17 cellular contexts compared by ENCODE assay signal in the genomic region with DNA sequence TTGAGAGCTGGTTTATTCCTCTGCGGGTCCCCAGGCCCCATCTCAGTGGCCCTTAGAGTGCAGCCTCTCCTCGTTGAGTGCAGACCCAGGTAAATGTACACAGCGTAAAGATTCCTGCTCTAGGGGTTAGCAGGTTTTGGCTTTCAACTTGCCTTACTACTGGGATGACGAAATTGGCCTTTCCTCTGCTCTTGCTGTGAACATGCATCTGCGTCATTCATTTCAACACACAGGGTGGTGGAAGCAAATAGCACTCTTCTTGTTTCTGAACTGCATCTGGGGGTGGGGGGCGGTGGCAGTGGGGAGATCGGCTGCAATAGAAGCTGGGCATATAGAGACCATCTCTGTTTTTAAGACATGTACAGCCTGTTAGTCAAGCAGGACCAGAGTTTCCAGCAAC.
"Had no signal": no experiment of that assay in that cellular context is flagged by ENCODE, and none has a peak within 500 bp of the region (broad histone marks: within the 10 kb centered on the region; RNA-seq: fewer than 3 reads in every experiment).

No MANE protein-coding gene starts in this region.

- H3K9me3 ChIP-seq: lower lobe of right lung, psoas muscle, spleen, stomach, testis, upper lobe of right lung had no signal

- H3K27me3 ChIP-seq: spleen, stomach, testis, upper lobe of right lung had no signal

- H3K4me1 ChIP-seq: lower lobe of right lung, psoas muscle, spleen, testis, upper lobe of right lung had no signal

- DNase-seq: activated B cell treated with CpG ODN at 0.5 μM for 24 hours; activated CD4-positive, alpha-beta T cell treated with anti-CD3 and anti-CD28 coated beads, Interleukin-2, amount 10 ng/mL, durations not matched to agents 24 days and 14 days; activated CD8-positive, alpha-beta memory T cell treated with anti-CD3 and anti-CD28 coated beads, Interleukin-2, amount 50 U/mL, for 48 hours; activated gamma-delta T cell treated with Interleukin-2 at 50 U/mL for 16 hours; activated naive CD8-positive, alpha-beta T cell treated with anti-CD3 and anti-CD28 coated beads for 36 hours; activated T-cell treated with anti-CD3 and anti-CD28 coated beads, Interleukin-2, amount 50 U/mL, for 72 hours; amygdala; effector CD8-positive, alpha-beta T cell; left colon; lower lobe of right lung; psoas muscle; spleen; stimulated activated CD4-positive, alpha-beta T cell treated with anti-CD3 and anti-CD28 coated beads, Interleukin-2, amount 100 ng/mL, for 24 hours; stomach; T-helper 17 cell; testis; upper lobe of right lung had no signal

- H3K36me3 ChIP-seq: lower lobe of right lung, spleen, stomach, upper lobe of right lung had no signal

- H3K4me3 ChIP-seq: lower lobe of right lung, psoas muscle, spleen, stomach, testis, upper lobe of right lung had no signal

- H3K27ac ChIP-seq: lower lobe of right lung, psoas muscle, spleen, stomach, testis, upper lobe of right lung had no signal
